13 cellular contexts compared by ENCODE assay signal in the genomic region with DNA sequence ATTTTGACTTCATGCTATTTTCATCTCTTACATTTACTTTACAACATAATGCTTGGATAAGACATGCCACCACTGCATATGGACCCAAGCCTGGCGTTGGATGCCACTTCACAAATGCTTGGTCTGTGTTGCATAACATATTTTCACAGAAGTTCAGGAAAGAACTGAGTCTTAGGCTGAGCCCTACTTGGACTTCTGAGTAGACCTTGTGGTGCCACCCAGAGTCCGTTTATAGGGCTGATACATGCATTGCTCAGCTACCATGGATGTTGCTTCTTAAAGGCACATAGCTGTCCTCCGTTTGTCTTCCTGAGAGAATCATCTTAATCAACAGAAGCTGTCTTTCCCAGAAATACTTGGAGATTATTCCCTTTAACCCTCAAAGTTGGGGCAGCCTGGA.
"Had no signal": no experiment of that assay in that cellular context is flagged by ENCODE, and none has a peak within 500 bp of the region (broad histone marks: within the 10 kb centered on the region; RNA-seq: fewer than 3 reads in every experiment).

No MANE protein-coding gene starts in this region.

- H3K9me3 ChIP-seq: testis, upper lobe of right lung had no signal

- H3K27ac ChIP-seq: heart left ventricle, testis, upper lobe of right lung had no signal

- H3K4me3 ChIP-seq: heart left ventricle, testis, upper lobe of right lung had no signal

- ATAC-seq: heart left ventricle, left lobe of liver, upper lobe of right lung had no signal

- H3K4me1 ChIP-seq: heart left ventricle, testis, upper lobe of right lung had no signal

- H3K27me3 ChIP-seq: heart left ventricle, testis, upper lobe of right lung had no signal

- H3K36me3 ChIP-seq: heart left ventricle, upper lobe of right lung had no signal

- DNase-seq: activated CD4-positive, alpha-beta memory T cell treated with anti-CD3 and anti-CD28 coated beads, Interleukin-2, amount 10 ng/mL, durations not matched to agents 7 days and 5 days; activated CD4-positive, alpha-beta T cell treated with anti-CD3 and anti-CD28 coated beads for 1 hour; activated naive CD4-positive, alpha-beta T cell treated with anti-CD3 and anti-CD28 coated beads for 36 hours; central memory CD4-positive, alpha-beta T cell; foreskin melanocyte; heart left ventricle; mesenchymal stem cell; nephron progenitor cell; stimulated activated CD4-positive, alpha-beta T cell treated with anti-CD3 and anti-CD28 coated beads, Interleukin-15, amount 100 ng/mL, for 24 hours; stimulated activated CD4-positive, alpha-beta T cell treated with anti-CD3 and anti-CD28 coated beads, Interleukin-4, amount 100 ng/mL, for 24 hours; testis; upper lobe of right lung had no signal
